ENCODE assay signal across 15 cellular contexts in the genomic region with DNA sequence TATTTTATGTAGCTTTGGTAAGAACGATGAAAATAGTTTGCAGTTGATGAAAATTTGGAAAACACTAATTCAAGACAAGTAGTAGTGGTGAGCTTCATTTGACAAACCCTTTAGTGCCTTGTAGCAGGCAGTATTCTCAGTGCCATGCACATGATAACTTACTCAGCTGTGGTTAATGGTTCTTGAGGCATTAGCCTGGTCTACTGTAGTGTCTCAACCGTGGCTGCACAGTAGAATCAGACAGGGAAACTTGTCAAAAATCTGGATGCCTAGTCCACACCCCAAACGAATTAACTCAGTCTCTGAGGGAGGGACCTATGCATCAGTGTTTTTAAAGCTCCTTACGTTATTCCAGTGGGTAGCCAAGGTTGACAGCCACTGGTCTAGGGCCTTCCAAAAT. TPM values are rescaled to one million over a fixed set of nuclear protein-coding genes. Genes with fewer than 3 reads are reported as not detected.
DNase-seq lines count a peak whose midpoint lies in the region; ATAC-seq, FAIRE-seq and TF ChIP-seq lines count a peak whose summit lies in the region.
"Had no signal": no experiment of that assay in that cellular context is flagged by ENCODE, and none has a peak within 500 bp of the region (broad histone marks: within the 10 kb centered on the region; RNA-seq: fewer than 3 reads in every experiment).

No MANE protein-coding gene starts in this region.

- intact Hi-C loops in activated CD8-positive, alpha-beta T cell treated with anti-CD3 and anti-CD28 coated beads for 36 hours (cut with micrococcal nuclease) = no loop called here

- H3K36me3 ChIP-seq in keratinocyte (ENCODE audit: control insufficient read depth in 2 of 2, extremely low read depth in 1 of 2, insufficient read depth in 2 of 2, low read length in 2 of 2) (peaks cover 21 to 22% of the 10 kb centered on the region in 2 experiments), upper lobe of left lung (peaks cover 0 to 26% (median 4%) of the 10 kb centered on the region in 4 donors)

- H3K27me3 Mint-ChIP-seq in activated naive CD4-positive, alpha-beta T cell treated with anti-CD3 and anti-CD28 coated beads, Interleukin-2, amount 10 ng/mL, durations not matched to agents 7 days and 5 days = no peaks in the 10 kb centered on the region
- H3K27me3 Mint-ChIP-seq in activated CD8-positive, alpha-beta T cell treated with anti-CD3 and anti-CD28 coated beads for 36 hours = no peaks in the 10 kb centered on the region

- POLR2A ChIA-PET in activated CD8-positive, alpha-beta T cell treated with anti-CD3 and anti-CD28 coated beads for 36 hours (lab: Charles Lee) = interaction anchor here (1.3 to 6.2 kb wide), 5 partner anchors 11 to 66 kb away, joined by 3 to 43 read pairs (median 5); a partner anchor contains a TSS

- no peaks in the 10 kb centered on the region for H4K20me1 ChIP-seq in keratinocyte (ENCODE audit: control insufficient read depth, extremely low read depth, insufficient read depth, low read length)

- 71 to 79% methylated on average over 4 of the region's 4 CpGs for WGBS in upper lobe of left lung, 2 donors

- ATAC-seq in activated CD8-positive, alpha-beta T cell treated with anti-CD3 and anti-CD28 coated beads for 36 hours = peak; percentile 32
- no peak for ATAC-seq in upper lobe of left lung (ENCODE audit: low FRiP score in 2 of 2)

- TF ChIP-seq POLR2A in upper lobe of left lung (IDR thresholded peaks at IDR 0.05) = no peak

- H2AFZ ChIP-seq in keratinocyte (ENCODE audit: control insufficient read depth, low read length) = no peak overlapping the region

- dilution Hi-C loops in keratinocyte (cut with MboI; ENCODE audit: extremely low pct_ligation_motif_present, low sequenced_read_pairs) = no loop called here

- peaks cover 50% of the 10 kb centered on the region for H3K4me1 ChIP-seq in keratinocyte (ENCODE audit: control insufficient read depth, extremely low read depth, insufficient read depth, low read length)
- peaks cover 46 to 83% (median 66%) of the 10 kb centered on the region in 4 donors for H3K4me1 ChIP-seq in upper lobe of left lung

- FAIRE-seq in keratinocyte (lab: Jason Lieb, UNC) (no peak), frontal cortex (lab: Jason Lieb, UNC) (no peak)

- peak overlapping the region; percentile 9 for H3K4me2 ChIP-seq in keratinocyte (ENCODE audit: control insufficient read depth, extremely low read depth, insufficient read depth, low read depth, low read length)

- H3K27ac ChIP-seq in keratinocyte (ENCODE audit: control insufficient read depth, insufficient read depth, low read length) (peak overlapping the region; percentile 71), upper lobe of left lung (peak overlapping the region in 3 of 4 donors; percentile 21 to 55 (median 42))
- H3K27ac ChIP-seq: esophagus muscularis mucosa, thoracic aorta had no signal

- H3K4me3 ChIP-seq in keratinocyte (ENCODE audit: control insufficient read depth in 2 of 3, extremely low read depth in 1 of 3, insufficient read depth in 2 of 3, low read depth in 1 of 3, low read length in 3 of 3) (no peak overlapping the region), upper lobe of left lung (no peak overlapping the region)
- H3K4me3 ChIP-seq: esophagus muscularis mucosa, thoracic aorta had no signal

- no peak for TF ChIP-seq CTCF in activated CD8-positive, alpha-beta T cell treated with anti-CD3 and anti-CD28 coated beads for 36 hours (IDR thresholded peaks at IDR 0.05)
- no peak for TF ChIP-seq CTCF in keratinocyte (optimal IDR thresholded peaks at IDR 0.05 in 1 of 3, IDR thresholded peaks at IDR 0.05 in 1 of 3, conservative IDR thresholded peaks at IDR 0.05 in 1 of 3; ENCODE audit: extremely low read depth in 1 of 3, insufficient read depth in 2 of 3, low read length in 3 of 3)
- no peak for TF ChIP-seq CTCF in upper lobe of left lung (IDR thresholded peaks at IDR 0.05)

- no peaks in the 10 kb centered on the region for H3K9me1 ChIP-seq in keratinocyte (ENCODE audit: control insufficient read depth, extremely low read depth, insufficient read depth, low read length)

- H3K79me2 ChIP-seq in keratinocyte (ENCODE audit: control insufficient read depth, insufficient read depth, low read length) = peaks cover 14% of the 10 kb centered on the region

- H3K36me3 Mint-ChIP-seq in activated naive CD4-positive, alpha-beta T cell treated with anti-CD3 and anti-CD28 coated beads, Interleukin-2, amount 10 ng/mL, durations not matched to agents 7 days and 5 days = peaks cover 64% of the 10 kb centered on the region
- peaks cover 48% of the 10 kb centered on the region for H3K36me3 Mint-ChIP-seq in activated CD8-positive, alpha-beta T cell treated with anti-CD3 and anti-CD28 coated beads for 36 hours (ENCODE audit: low read depth)

- CTCF ChIA-PET in activated naive CD4-positive, alpha-beta T cell treated with anti-CD3 and anti-CD28 coated beads, Interleukin-2, amount 10 ng/mL, durations not matched to agents 7 days and 5 days (lab: Charles Lee) = interaction anchor here (0.9 to 4.9 kb wide), 6 partner anchors 8 to 46 kb away, joined by 4 to 32 read pairs (median 6); no protein-coding TSS in a partner anchor
- CTCF ChIA-PET in activated CD8-positive, alpha-beta T cell treated with anti-CD3 and anti-CD28 coated beads for 36 hours (lab: Charles Lee) = interaction anchor here (1.2 to 32.0 kb wide), 7 partner anchors 7 to 49 kb away, joined by 3 to 595 read pairs (median 6); a partner anchor contains a TSS

- H3K4me3 Mint-ChIP-seq in activated naive CD4-positive, alpha-beta T cell treated with anti-CD3 and anti-CD28 coated beads, Interleukin-2, amount 10 ng/mL, durations not matched to agents 7 days and 5 days = peak overlapping the region; percentile 20
- peak overlapping the region; percentile 68 for H3K4me3 Mint-ChIP-seq in activated CD8-positive, alpha-beta T cell treated with anti-CD3 and anti-CD28 coated beads for 36 hours

- no peak overlapping the region for H3K9ac ChIP-seq in keratinocyte (ENCODE audit: control insufficient read depth, extremely low read depth, insufficient read depth, low read length)

- H3K9me3 ChIP-seq in keratinocyte (ENCODE audit: control insufficient read depth, low read depth, low read length) = no peaks in the 10 kb centered on the region
- H3K9me3 ChIP-seq in upper lobe of left lung = no peaks in the 10 kb centered on the region
- H3K9me3 ChIP-seq: esophagus muscularis mucosa, thoracic aorta had no signal

- peak overlapping the region; percentile 97 for H3K27ac Mint-ChIP-seq in activated naive CD4-positive, alpha-beta T cell treated with anti-CD3 and anti-CD28 coated beads, Interleukin-2, amount 10 ng/mL, durations not matched to agents 7 days and 5 days
- peak overlapping the region; percentile 92 for H3K27ac Mint-ChIP-seq in activated CD8-positive, alpha-beta T cell treated with anti-CD3 and anti-CD28 coated beads for 36 hours

- no peak for DNase-seq in activated naive CD4-positive, alpha-beta T cell treated with anti-CD3 and anti-CD28 coated beads, Interleukin-2, amount 10 ng/mL, durations not matched to agents 7 days and 5 days
- no peak for DNase-seq in activated naive CD4-positive, alpha-beta T cell (lab: John Stamatoyannopoulos, UW)
- no peak for DNase-seq in activated CD8-positive, alpha-beta T cell treated with anti-CD3 and anti-CD28 coated beads for 36 hours
- DNase-seq in keratinocyte (ENCODE audit: low read depth, low spot score) (no peak), upper lobe of left lung (no peak), activated gamma-delta T cell treated with Interleukin-2 at 50 U/mL for 16 hours (no peak), frontal cortex (ENCODE audit: low spot score in 2 of 2) (no peak)
- no peak for DNase-seq in stimulated activated CD4-positive, alpha-beta T cell treated with anti-CD3 and anti-CD28 coated beads, Interleukin-2, amount 100 ng/mL, for 24 hours
- DNase-seq: cortex of kidney, DMS79, Karpas-422, NCI-H1930, RPMI8226 had no signal

- peaks cover 95% of the 10 kb centered on the region for H3K4me1 Mint-ChIP-seq in activated naive CD4-positive, alpha-beta T cell treated with anti-CD3 and anti-CD28 coated beads, Interleukin-2, amount 10 ng/mL, durations not matched to agents 7 days and 5 days
- peaks cover 91% of the 10 kb centered on the region for H3K4me1 Mint-ChIP-seq in activated CD8-positive, alpha-beta T cell treated with anti-CD3 and anti-CD28 coated beads for 36 hours (ENCODE audit: low read depth)

- TF ChIP-seq EP300 in upper lobe of left lung (IDR thresholded peaks at IDR 0.05) = no peak

- H3K9me3 Mint-ChIP-seq in activated naive CD4-positive, alpha-beta T cell treated with anti-CD3 and anti-CD28 coated beads, Interleukin-2, amount 10 ng/mL, durations not matched to agents 7 days and 5 days = no peaks in the 10 kb centered on the region
- H3K9me3 Mint-ChIP-seq in activated CD8-positive, alpha-beta T cell treated with anti-CD3 and anti-CD28 coated beads for 36 hours = no peaks in the 10 kb centered on the region

- H3K27me3 ChIP-seq in keratinocyte (ENCODE audit: control insufficient read depth, extremely low read depth, insufficient read depth, low read length) (no peaks in the 10 kb centered on the region), upper lobe of left lung (no peaks in the 10 kb centered on the region)
- H3K27me3 ChIP-seq: esophagus muscularis mucosa had no signal

RNA-seq across cellular contexts. Expression of a gene that starts 45.4 kb away (rescaled TPM):
- 100 to 1,000 TPM; 110 to 113 TPM for total RNA-seq in activated CD8-positive, alpha-beta T cell treated with anti-CD3 and anti-CD28 coated beads for 36 hours
- polyA plus RNA-seq in keratinocyte = 64.8 to 100 TPM (median 95.2 TPM) in 3 replicates
- polyA plus RNA-seq in keratinocyte (2011; ENCODE audit: low read depth) = 186 TPM
- 77.2 and 96.3 TPM in 2 replicates for polyA plus RNA-seq in keratinocyte (2011; cell fraction: cytosol; rRNA removed)
- polyA plus RNA-seq in keratinocyte (2011; cell fraction: nucleus; rRNA removed) = 70.0 and 91.4 TPM in 2 replicates
- 105 and 115 TPM in 2 replicates for polyA plus RNA-seq in keratinocyte (2012; ENCODE audit: low replicate concordance)
- polyA minus RNA-seq in keratinocyte = 10.8 to 69.2 TPM (median 31.4 TPM) in 3 replicates
- 59.3 TPM for polyA minus RNA-seq in keratinocyte (2011; cell fraction: cytosol; rRNA and poly(A)+ RNA removed)
- polyA minus RNA-seq in keratinocyte (2011; cell fraction: nucleus; rRNA and poly(A)+ RNA removed) = 29.0 and 40.0 TPM in 2 replicates
- total RNA-seq in upper lobe of left lung (10 to 100 TPM; 41.2 to 69.3 (median 58.6) TPM), frontal cortex (63.2 TPM)
